ENCODE assay signal across 20 cellular contexts in genomic region chr2:156125018-156125417, GRCh38.
A peak's percentile ranks its signal among the peaks of the same experiment; 100 is the strongest.
DNase-seq lines count a peak whose midpoint lies in the region; ATAC-seq, FAIRE-seq and TF ChIP-seq lines count a peak whose summit lies in the region.
"Had no signal": no experiment of that assay in that cellular context is flagged by ENCODE, and none has a peak within 500 bp of the region (broad histone marks: within the 10 kb centered on the region; RNA-seq: fewer than 3 reads in every experiment).

No MANE protein-coding gene starts in this region.

- peak overlapping the region; percentile 93 for H3K27ac Mint-ChIP-seq in WTC11
- H3K27ac Mint-ChIP-seq in Calu3 (ENCODE audit: unreplicated experiment) = no peak overlapping the region
- H3K27ac Mint-ChIP-seq: CD4-positive, alpha-beta memory T cell; HFFc6; T-helper 1 cell treated with Interleukin-12 subunit alpha and Interleukin-12 subunit beta and Interleukin-4 antibody, amounts not matched to agents 30 μg/mL and 1 μg/mL, for 36 hours had no signal

- H3K27me3 Mint-ChIP-seq in WTC11 (ENCODE audit: low read depth) = no peaks in the 10 kb centered on the region
- no peaks in the 10 kb centered on the region for H3K27me3 Mint-ChIP-seq in Calu3 (ENCODE audit: unreplicated experiment)

- ATAC-seq in WTC11 = peak; percentile 87
- ATAC-seq: HepG2 had no signal

- H3K9me3 Mint-ChIP-seq in WTC11 = peaks cover 43% of the 10 kb centered on the region
- H3K9me3 Mint-ChIP-seq in Calu3 (ENCODE audit: low read depth, unreplicated experiment) = peaks cover 6% of the 10 kb centered on the region
- H3K9me3 Mint-ChIP-seq: T-helper 1 cell treated with Interleukin-12 subunit alpha and Interleukin-12 subunit beta and Interleukin-4 antibody, amounts not matched to agents 30 μg/mL and 1 μg/mL, for 36 hours had no signal

- CTCF ChIA-PET in WTC11 (lab: Charles Lee) = interaction anchor here (1.4 to 1.6 kb wide), 2 partner anchors 14 to 209 kb away, joined by 5 to 8 read pairs; no protein-coding TSS in a partner anchor
- CTCF ChIA-PET in Calu3 (lab: Charles Lee) = no interaction called here

- FAIRE-seq in GM12891 (lab: Jason Lieb, UNC) (no peak), GM19239 (lab: Jason Lieb, UNC) (no peak)
- FAIRE-seq: D721Med, HepG2, RCC 7860 had no signal

- H3K36me3 Mint-ChIP-seq in WTC11 (peaks cover 28% of the 10 kb centered on the region), Calu3 (ENCODE audit: insufficient read depth, unreplicated experiment) (no peaks in the 10 kb centered on the region)
- H3K36me3 Mint-ChIP-seq: CD4-positive, alpha-beta memory T cell had no signal

- H3K4me3 Mint-ChIP-seq in WTC11 = peak overlapping the region; percentile 37; the same call in 1 of the 2 replicates
- H3K4me3 Mint-ChIP-seq in Calu3 (ENCODE audit: low read depth, unreplicated experiment) = no peak overlapping the region
- H3K4me3 Mint-ChIP-seq: CD4-positive, alpha-beta memory T cell; HFFc6; T-helper 1 cell treated with Interleukin-12 subunit alpha and Interleukin-12 subunit beta and Interleukin-4 antibody, amounts not matched to agents 30 μg/mL and 1 μg/mL, for 36 hours had no signal

- intact Hi-C loops in Calu3 (cut with micrococcal nuclease; ENCODE audit: unreplicated experiment) = no loop called here

- H3K4me1 Mint-ChIP-seq in WTC11 = peaks cover 19% of the 10 kb centered on the region
- no peaks in the 10 kb centered on the region for H3K4me1 Mint-ChIP-seq in Calu3 (ENCODE audit: low read depth, unreplicated experiment)
- H3K4me1 Mint-ChIP-seq: CD4-positive, alpha-beta memory T cell had no signal

- no peak for TF ChIP-seq POLR2A in GM12891 (IDR thresholded peaks at IDR 0.05; ENCODE audit: low read depth, low read length)

- POLR2A ChIA-PET in WTC11 (lab: Charles Lee) = no interaction called here

- no peak for TF ChIP-seq CTCF in WTC11 (IDR thresholded peaks at IDR 0.05)
- no peak for TF ChIP-seq CTCF in Calu3 (IDR thresholded peaks at IDR 0.05; ENCODE audit: unreplicated experiment)

- BruUV-seq in Calu3 (replicated peaks; lab: Mats Ljungman, UMichigan) = no TSS peak

- peak; percentile 13 for DNase-seq in ELF-1 (ENCODE audit: low read depth, low spot score)
- peak; percentile 1 for DNase-seq in HT1080 (ENCODE audit: low read depth)
- DNase-seq in WTC11 (ENCODE audit: low spot score) = peak; percentile 30
- DNase-seq in iPS-NIHi7 (ENCODE audit: extremely low spot score) = peak; percentile 27
- DNase-seq in GM12891 (ENCODE audit: insufficient read length, low spot score) = no peak
- no peak for DNase-seq in Calu3
- no peak for DNase-seq in GM19239 (ENCODE audit: insufficient read length, low spot score)
- DNase-seq in NCI-H1092 (lab: John Stamatoyannopoulos, UW) = no peak
- DNase-seq: CD4-positive, alpha-beta memory T cell; DMS79; GM23248; HFFc6; KG1; NCI-H2081 treated with DMSO at 0.1 percent for 48 hours; NCI-H526 treated with DMSO at 0.1 percent for 48 hours; SHP77 had no signal

TF ChIP-seq in WTC11, 78 proteins besides CTCF, POLR2A, EP300 and RAD21:
- TF ChIP-seq TEAD4 (CRISPR knock-in tag; IDR thresholded peaks at IDR 0.05) (no peak), OVOL2 (CRISPR knock-in tag; IDR thresholded peaks at IDR 0.05; ENCODE audit: borderline replicate concordance) (no peak), RELA (CRISPR knock-in tag; IDR thresholded peaks at IDR 0.05; ENCODE audit: borderline replicate concordance) (no peak)

TF ChIP-seq in GM12891, 5 proteins besides CTCF, POLR2A, EP300 and RAD21:
- TF ChIP-seq SPI1 (IDR thresholded peaks at IDR 0.05; ENCODE audit: low read depth, low read length) = no peak
- TF ChIP-seq POLR2AphosphoS5 (IDR thresholded peaks at IDR 0.05; ENCODE audit: low read depth, low read length) = no peak
- no peak for TF ChIP-seq POU2F2 (IDR thresholded peaks at IDR 0.05; ENCODE audit: low read depth, low read length)
- TF ChIP-seq PAX5 (IDR thresholded peaks at IDR 0.05; ENCODE audit: insufficient read depth, low read length, severe bottlenecking) = no peak
- no peak for TF ChIP-seq TAF1 (IDR thresholded peaks at IDR 0.05; ENCODE audit: low read depth, low read length)

Comparison
In these comparisons a context has a peak if more than half of its experiments do, and no peak if none do; other contexts are left out.
1. DNase-seq: peak in ELF-1 (single experiment), HT1080 (single experiment), WTC11 (single experiment) and iPS-NIHi7 (single experiment); none in GM12891 (single experiment), Calu3 (single experiment), GM19239 (single experiment) and NCI-H1092 (single experiment).